ENCODE assay signal across 19 cellular contexts in the genomic region with DNA sequence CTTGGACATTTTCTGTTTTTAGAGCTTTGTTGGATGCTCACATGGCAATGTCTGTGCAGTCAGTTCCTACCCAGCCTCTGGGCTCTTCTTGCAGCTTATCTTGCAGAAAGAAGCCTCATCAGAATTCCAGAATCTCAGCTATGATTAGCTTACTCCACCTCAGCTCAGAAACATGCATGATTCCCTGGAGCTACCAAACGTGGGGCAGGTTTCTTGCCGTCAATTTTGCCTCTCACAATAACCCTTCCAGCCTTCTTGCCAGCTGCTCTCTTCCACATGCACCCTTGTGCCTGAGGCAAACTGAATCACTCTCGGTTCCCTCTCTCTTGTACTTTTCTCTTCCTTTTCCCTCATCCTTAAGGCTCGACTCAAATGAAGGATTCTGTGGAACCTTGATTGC.
DNase-seq lines count a peak whose midpoint lies in the region; ATAC-seq and TF ChIP-seq lines count a peak whose summit lies in the region.
"Had no signal": no experiment of that assay in that cellular context is flagged by ENCODE, and none has a peak within 500 bp of the region (broad histone marks: within the 10 kb centered on the region; RNA-seq: fewer than 3 reads in every experiment).

No MANE protein-coding gene starts in this region.

- no peak overlapping the region for H3K4me3 Mint-ChIP-seq in central memory CD8-positive, alpha-beta T cell
- no peak overlapping the region for H3K4me3 Mint-ChIP-seq in mesothelial cell of epicardium
- H3K4me3 Mint-ChIP-seq in CD8-positive, alpha-beta memory T cell, result no peak overlapping the region
- H3K4me3 Mint-ChIP-seq: activated naive CD8-positive, alpha-beta T cell treated with anti-CD3 and anti-CD28 coated beads, Interleukin-2, amount 50 U/mL, for 24 hours; dendritic cell treated with granulocyte-macrophage colony-stimulating factor and Interleukin-4, amounts not matched to agents 40 ng/mL and 50 ng/mL, for 4 days; stimulated activated naive B cell treated with anti-CD40 and anti-IgM and Interleukin-4, amounts not matched to agents 10 μg/mL and 1 μg/mL and 100 μg/mL, for 72 hours had no signal

- in situ Hi-C loops in IMR-90 (cut with MboI; ENCODE audit: low sequenced_read_pairs), result no loop called here

- H4K8ac ChIP-seq in IMR-90 (ENCODE audit: low read depth in 2 of 2, low read length in 2 of 2), result peak overlapping the region in 1 of 2 experiments; percentile 20; a peak in 2 of 4 replicates

- no TSS peak for BruUV-seq in IMR-90 (replicated peaks; lab: Mats Ljungman, UMichigan)

- peak overlapping the region; percentile 41 for H3K27ac Mint-ChIP-seq in central memory CD8-positive, alpha-beta T cell (ENCODE audit: low read depth)
- peak overlapping the region; percentile 1 for H3K27ac Mint-ChIP-seq in mesothelial cell of epicardium
- no peak overlapping the region for H3K27ac Mint-ChIP-seq in CD8-positive, alpha-beta memory T cell
- H3K27ac Mint-ChIP-seq: activated naive CD8-positive, alpha-beta T cell treated with anti-CD3 and anti-CD28 coated beads, Interleukin-2, amount 50 U/mL, for 24 hours; dendritic cell treated with granulocyte-macrophage colony-stimulating factor and Interleukin-4, amounts not matched to agents 40 ng/mL and 50 ng/mL, for 4 days; stimulated activated naive B cell treated with anti-CD40 and anti-IgM and Interleukin-4, amounts not matched to agents 10 μg/mL and 1 μg/mL and 100 μg/mL, for 72 hours had no signal

- no peak overlapping the region for H3K23ac ChIP-seq in IMR-90 (ENCODE audit: low read depth, low read length)

- peak overlapping the region; percentile 68 for H2BK120ac ChIP-seq in IMR-90 (ENCODE audit: low read depth, low read length)

- no peak overlapping the region for H2BK20ac ChIP-seq in IMR-90 (ENCODE audit: low read depth, low read length)

- dilution Hi-C loops in IMR-90 (cut with HindIII; ENCODE audit: low sequenced_read_pairs, unreplicated experiment), result no loop called here

- no peak overlapping the region; the same call in 2 of the 3 replicates for H2BK15ac ChIP-seq in IMR-90 (ENCODE audit: low read depth, low read length)

- no peak overlapping the region; the same call in 1 of the 2 replicates for H3K18ac ChIP-seq in IMR-90 (ENCODE audit: low read depth, low read length)

- H3K9ac ChIP-seq in IMR-90 (ENCODE audit: low read depth, low read length), result no peak overlapping the region

- peaks cover 27% of the 10 kb centered on the region for H3K4me1 ChIP-seq in IMR-90 (ENCODE audit: control insufficient read depth, insufficient read depth, low read length)
- H3K4me1 ChIP-seq in CD8-positive, alpha-beta memory T cell (ENCODE audit: insufficient read depth, low read length), result no peaks in the 10 kb centered on the region
- H3K4me1 ChIP-seq in right cardiac atrium (ENCODE audit: control insufficient read depth, insufficient read depth, low read length), result peaks cover 4% of the 10 kb centered on the region

- TF ChIP-seq RAD21 in IMR-90 (IDR thresholded peaks at IDR 0.05; ENCODE audit: low read length), result no peak

- H2AK5ac ChIP-seq in IMR-90 (ENCODE audit: low read depth, low read length), result no peak overlapping the region; the same call in 1 of the 2 replicates

- peaks cover 31% of the 10 kb centered on the region for H3K36me3 Mint-ChIP-seq in central memory CD8-positive, alpha-beta T cell (ENCODE audit: insufficient read depth)
- H3K36me3 Mint-ChIP-seq in mesothelial cell of epicardium, result peaks cover 23% of the 10 kb centered on the region
- H3K36me3 Mint-ChIP-seq in CD8-positive, alpha-beta memory T cell, result peaks cover 0 to 79% (median 24%) of the 10 kb centered on the region in 3 donors

- no peaks in the 10 kb centered on the region for H3K36me3 ChIP-seq in IMR-90 (ENCODE audit: control insufficient read depth, insufficient read depth, low read length)
- H3K36me3 ChIP-seq in CD8-positive, alpha-beta memory T cell (ENCODE audit: insufficient read depth, low read length), result peaks cover 20% of the 10 kb centered on the region

- TF ChIP-seq CTCF in AG09309 (IDR thresholded peaks at IDR 0.05; ENCODE audit: control insufficient read depth, insufficient read depth, low read depth, low read length, missing control alignments) (no peak), IMR-90 (conservative IDR thresholded peaks at IDR 0.05; ENCODE audit: low read depth, low read length) (no peak), mesothelial cell of epicardium (IDR thresholded peaks at IDR 0.05; ENCODE audit: unreplicated experiment) (no peak)

- no peaks in the 10 kb centered on the region for H4K20me1 ChIP-seq in IMR-90 (ENCODE audit: insufficient read depth, low read length)

- H3K27ac ChIP-seq in IMR-90 (ENCODE audit: insufficient read depth, low read length), result no peak overlapping the region
- H3K27ac ChIP-seq in CD8-positive, alpha-beta memory T cell (ENCODE audit: low read depth, low read length), result no peak overlapping the region
- no peak overlapping the region for H3K27ac ChIP-seq in right cardiac atrium (ENCODE audit: low read length)
- H3K27ac ChIP-seq: esophagus muscularis mucosa, hepatocyte, spleen had no signal

- H3K4me2 ChIP-seq in IMR-90 (ENCODE audit: low read depth, low read length), result no peak overlapping the region
- H3K4me2 ChIP-seq: hepatocyte had no signal

- intact Hi-C loops in IMR-90 (cut with micrococcal nuclease) (no loop called here), right cardiac atrium (cut with DNase I) (no loop called here)

- H3K79me1 ChIP-seq in IMR-90 (ENCODE audit: low read depth in 1 of 2, low read length in 2 of 2), result peaks cover 0 to 23% of the 10 kb centered on the region in 2 experiments; a peak in 2 of 4 replicates

- no peaks in the 10 kb centered on the region for H3K27me3 Mint-ChIP-seq in central memory CD8-positive, alpha-beta T cell
- no peaks in the 10 kb centered on the region for H3K27me3 Mint-ChIP-seq in mesothelial cell of epicardium (ENCODE audit: low read depth)
- H3K27me3 Mint-ChIP-seq in CD8-positive, alpha-beta memory T cell, result no peaks in the 10 kb centered on the region
- H3K27me3 Mint-ChIP-seq: activated naive CD8-positive, alpha-beta T cell treated with anti-CD3 and anti-CD28 coated beads, Interleukin-2, amount 50 U/mL, for 24 hours; dendritic cell treated with granulocyte-macrophage colony-stimulating factor and Interleukin-4, amounts not matched to agents 40 ng/mL and 50 ng/mL, for 4 days; stimulated activated naive B cell treated with anti-CD40 and anti-IgM and Interleukin-4, amounts not matched to agents 10 μg/mL and 1 μg/mL and 100 μg/mL, for 72 hours had no signal

- 40% methylated on average over 2 of the region's 4 CpGs; no CpG with 5 or more reads in 1 of the 2 experiments for WGBS in IMR-90 (ENCODE audit: extremely low coverage in 2 of 2, insufficient read length in 1 of 2), 2 experiments
- WGBS in right cardiac atrium, result 67% methylated on average over 4 of the region's 4 CpGs

- peak overlapping the region; percentile 18; the same call in 1 of the 2 replicates for H3K4ac ChIP-seq in IMR-90 (ENCODE audit: low read depth, low read length)

- H4K5ac ChIP-seq in IMR-90 (ENCODE audit: low read depth, low read length), result peak overlapping the region; percentile 6; the same call in 1 of the 2 replicates

- CTCF ChIA-PET in IMR-90 (lab: Yijun Ruan, JAX), result interaction anchor here (0.7 to 0.9 kb wide), 2 partner anchors 15 to 568 kb away, joined by 3 to 4 read pairs; no protein-coding TSS in a partner anchor
- CTCF ChIA-PET in CD8-positive, alpha-beta memory T cell (lab: Charles Lee), result no interaction called here

- TF ChIP-seq POLR2A in IMR-90 (IDR thresholded peaks at IDR 0.05; ENCODE audit: low read depth, low read length), result no peak

- peak overlapping the region; percentile 58 for H4K91ac ChIP-seq in IMR-90 (ENCODE audit: insufficient read depth, low read depth, low read length)

- peak; percentile 71 for DNase-seq in AG09309 (ENCODE audit: low read depth)
- DNase-seq in IMR-90, result peak; percentile 87
- no peak for DNase-seq in central memory CD8-positive, alpha-beta T cell (ENCODE audit: low spot score in 2 of 2)
- DNase-seq in mesothelial cell of epicardium (ENCODE audit: low spot score in 2 of 2, unreplicated experiment in 2 of 2), result no peak
- DNase-seq in CD8-positive, alpha-beta memory T cell, result no peak
- no peak for DNase-seq in SHP77 treated with DMSO at 0.1 percent for 48 hours (lab: John Stamatoyannopoulos, UW)
- no peak for DNase-seq in right cardiac atrium
- no peak for DNase-seq in T-helper 2 cell
- DNase-seq: activated CD4-positive, alpha-beta T cell treated with anti-CD3 and anti-CD28 coated beads for 1 hour; activated naive CD8-positive, alpha-beta T cell treated with anti-CD3 and anti-CD28 coated beads, Interleukin-2, amount 50 U/mL, for 24 hours; AML-193; left colon; NCI-H345; Right ventricle myocardium superior; spleen; stimulated activated naive B cell treated with anti-CD40 and anti-IgM and Interleukin-4, amounts not matched to agents 10 μg/mL and 1 μg/mL and 100 μg/mL, for 72 hours had no signal

- H3K9me3 Mint-ChIP-seq in central memory CD8-positive, alpha-beta T cell, result no peaks in the 10 kb centered on the region
- H3K9me3 Mint-ChIP-seq in mesothelial cell of epicardium, result no peaks in the 10 kb centered on the region
- H3K9me3 Mint-ChIP-seq in CD8-positive, alpha-beta memory T cell, result no peaks in the 10 kb centered on the region
- H3K9me3 Mint-ChIP-seq: activated naive CD8-positive, alpha-beta T cell treated with anti-CD3 and anti-CD28 coated beads, Interleukin-2, amount 50 U/mL, for 24 hours; dendritic cell treated with granulocyte-macrophage colony-stimulating factor and Interleukin-4, amounts not matched to agents 40 ng/mL and 50 ng/mL, for 4 days; stimulated activated naive B cell treated with anti-CD40 and anti-IgM and Interleukin-4, amounts not matched to agents 10 μg/mL and 1 μg/mL and 100 μg/mL, for 72 hours had no signal

- H3K14ac ChIP-seq in IMR-90 (replicated peaks; ENCODE audit: low read depth, low read length), result no peak overlapping the region

- peaks cover 17% of the 10 kb centered on the region for H3K4me1 Mint-ChIP-seq in central memory CD8-positive, alpha-beta T cell
- H3K4me1 Mint-ChIP-seq in mesothelial cell of epicardium, result peaks cover 28% of the 10 kb centered on the region
- H3K4me1 Mint-ChIP-seq in CD8-positive, alpha-beta memory T cell, result peaks cover 3 to 11% (median 10%) of the 10 kb centered on the region in 3 donors
- H3K4me1 Mint-ChIP-seq: activated naive CD8-positive, alpha-beta T cell treated with anti-CD3 and anti-CD28 coated beads, Interleukin-2, amount 50 U/mL, for 24 hours had no signal

- no peak overlapping the region for H2AFZ ChIP-seq in IMR-90 (replicated peaks; ENCODE audit: low read length, poor library complexity)
- H2AFZ ChIP-seq: hepatocyte had no signal

- POLR2A ChIA-PET in IMR-90 (lab: Charles Lee; ENCODE audit: unreplicated experiment), result no interaction called here
- POLR2A ChIA-PET in CD8-positive, alpha-beta memory T cell (lab: Charles Lee), result no interaction called here

- H3K56ac ChIP-seq in IMR-90 (ENCODE audit: extremely low read depth, insufficient read depth, low read length), result no peak overlapping the region

- peak; percentile 67 for ATAC-seq in IMR-90 (ENCODE audit: low read depth)
- no peak for ATAC-seq in central memory CD8-positive, alpha-beta T cell (replicated peaks; ENCODE audit: extremely low read depth, poor library complexity, severe bottlenecking)
- no peak for ATAC-seq in right cardiac atrium
- ATAC-seq: activated naive CD8-positive, alpha-beta T cell treated with anti-CD3 and anti-CD28 coated beads, Interleukin-2, amount 50 U/mL, for 24 hours; left colon; stimulated activated naive B cell treated with anti-CD40 and anti-IgM and Interleukin-4, amounts not matched to agents 10 μg/mL and 1 μg/mL and 100 μg/mL, for 72 hours had no signal

- no peaks in the 10 kb centered on the region for H3K27me3 ChIP-seq in IMR-90 (ENCODE audit: control insufficient read depth, insufficient read depth, low read length)
- H3K27me3 ChIP-seq in CD8-positive, alpha-beta memory T cell (ENCODE audit: insufficient read depth, low read length, poor library complexity, severe bottlenecking), result no peaks in the 10 kb centered on the region
- H3K27me3 ChIP-seq in right cardiac atrium (ENCODE audit: control insufficient read depth, insufficient read depth), result no peaks in the 10 kb centered on the region
- H3K27me3 ChIP-seq: esophagus muscularis mucosa, hepatocyte, spleen had no signal

- peak overlapping the region; percentile 79 for H2BK5ac ChIP-seq in IMR-90 (ENCODE audit: low read depth, low read length, poor library complexity, severe bottlenecking)

- H2AK9ac ChIP-seq in IMR-90 (replicated peaks; ENCODE audit: low read depth, low read length, poor library complexity), result no peak overlapping the region

- peaks cover 24% of the 10 kb centered on the region for H3K9me1 ChIP-seq in IMR-90 (ENCODE audit: insufficient read depth, low read length)

- H3K4me3 ChIP-seq in AG09309 (ENCODE audit: control insufficient read depth, low read depth, low read length) (no peak overlapping the region), IMR-90 (ENCODE audit: insufficient read depth, low read depth, low read length) (no peak overlapping the region), right cardiac atrium (ENCODE audit: low read length) (no peak overlapping the region)
- H3K4me3 ChIP-seq in CD8-positive, alpha-beta memory T cell (ENCODE audit: low read length), result no peak overlapping the region
- H3K4me3 ChIP-seq: esophagus muscularis mucosa, hepatocyte, spleen had no signal

- no peaks in the 10 kb centered on the region for H3K9me3 ChIP-seq in IMR-90 (ENCODE audit: control insufficient read depth, insufficient read depth, low read length)
- H3K9me3 ChIP-seq in CD8-positive, alpha-beta memory T cell (ENCODE audit: low read length), result no peaks in the 10 kb centered on the region
- H3K9me3 ChIP-seq in right cardiac atrium (ENCODE audit: control insufficient read depth, low read length), result no peaks in the 10 kb centered on the region
- H3K9me3 ChIP-seq: esophagus muscularis mucosa, spleen had no signal

Comparison
In these comparisons a context has a peak if more than half of its experiments do, and no peak if none do; other contexts are left out.
1. DNase-seq: peak in AG09309 (single experiment) and IMR-90 (single experiment); none in central memory CD8-positive, alpha-beta T cell (0 of 2), mesothelial cell of epicardium (0 of 2), CD8-positive, alpha-beta memory T cell (0 of 5), SHP77 treated with DMSO at 0.1 percent for 48 hours (single experiment), right cardiac atrium (0 of 3) and T-helper 2 cell (0 of 5).
2. H3K27ac Mint-ChIP-seq: peak in central memory CD8-positive, alpha-beta T cell (single experiment) and mesothelial cell of epicardium (single experiment); none in CD8-positive, alpha-beta memory T cell (0 of 8).